19 cellular contexts compared by ENCODE assay signal in the genomic region with DNA sequence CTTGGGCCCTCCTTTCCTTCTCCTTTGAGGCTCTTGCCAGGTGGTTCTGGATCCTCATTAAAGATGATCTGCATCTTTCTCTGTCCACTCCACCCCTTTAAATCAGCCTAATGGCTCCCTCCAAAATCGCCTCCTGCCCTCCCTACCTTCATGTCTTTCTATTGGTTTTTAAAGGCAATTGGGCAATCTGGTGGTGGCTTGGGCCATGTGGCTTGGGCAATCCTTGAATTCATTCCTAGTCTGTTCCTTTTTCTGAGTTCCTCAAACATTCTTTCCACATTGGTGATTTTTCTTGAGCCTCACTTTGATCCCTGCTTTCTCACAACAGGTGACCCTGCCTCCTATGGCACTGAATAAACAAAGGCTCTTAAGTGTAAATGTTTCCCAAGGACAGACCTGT.
"Had no signal": no experiment of that assay in that cellular context is flagged by ENCODE, and none has a peak within 500 bp of the region (broad histone marks: within the 10 kb centered on the region; RNA-seq: fewer than 3 reads in every experiment).

No MANE protein-coding gene starts in this region.

- H3K27me3 ChIP-seq: adrenal gland, breast epithelium, thyroid gland had no signal

- H3K4me3 ChIP-seq: adrenal gland, breast epithelium, coronary artery, thyroid gland had no signal

- H3K4me1 ChIP-seq: adrenal gland, breast epithelium, thyroid gland had no signal

- H3K27ac ChIP-seq: adrenal gland, breast epithelium, coronary artery, thyroid gland, VCaP had no signal

- ATAC-seq: activated naive CD4-positive, alpha-beta T cell treated with anti-CD3 and anti-CD28 coated beads, Interleukin-2, amount 50 U/mL, for 72 hours had no signal

- DNase-seq: activated CD4-positive, CD25-positive, alpha-beta regulatory T cell treated with anti-CD3 and anti-CD28 coated beads, Interleukin-2, amount 50 U/mL, for 72 hours; activated gamma-delta T cell treated with Interleukin-2 at 50 U/mL for 16 hours; activated T-cell treated with anti-CD3 and anti-CD28 coated beads for 4 hours; erythroblast; foreskin melanocyte; glutamatergic neuron; hippocampal formation; islet precursor cell; mammary epithelial cell; nephron progenitor cell; retina; stimulated activated naive CD4-positive, alpha-beta T cell; thyroid gland had no signal

- H3K27ac Mint-ChIP-seq: activated naive CD4-positive, alpha-beta T cell treated with anti-CD3 and anti-CD28 coated beads, Interleukin-2, amount 50 U/mL, for 72 hours; activated T-helper 1 cell treated with anti-CD3 and anti-CD28 coated beads, Interleukin-12 subunit alpha, Interleukin-12 subunit beta, Interleukin-2, Interleukin-4 antibody, amounts not matched to agents 30 ng/mL and 10 ng/mL and 1 ng/mL, durations not matched to agents 14 hours and 24 hours and 36 hours; nephron progenitor cell had no signal

- H3K9me3 ChIP-seq: adrenal gland, breast epithelium, thyroid gland had no signal

- H3K36me3 ChIP-seq: adrenal gland, breast epithelium, thyroid gland had no signal

- H3K9me3 Mint-ChIP-seq: activated naive CD4-positive, alpha-beta T cell treated with anti-CD3 and anti-CD28 coated beads, Interleukin-2, amount 50 U/mL, for 72 hours; activated T-helper 1 cell treated with anti-CD3 and anti-CD28 coated beads, Interleukin-12 subunit alpha, Interleukin-12 subunit beta, Interleukin-2, Interleukin-4 antibody, amounts not matched to agents 30 ng/mL and 10 ng/mL and 1 ng/mL, durations not matched to agents 14 hours and 24 hours and 36 hours; nephron progenitor cell had no signal

- H3K4me3 Mint-ChIP-seq: activated T-helper 1 cell treated with anti-CD3 and anti-CD28 coated beads, Interleukin-12 subunit alpha, Interleukin-12 subunit beta, Interleukin-2, Interleukin-4 antibody, amounts not matched to agents 30 ng/mL and 10 ng/mL and 1 ng/mL, durations not matched to agents 14 hours and 24 hours and 36 hours; nephron progenitor cell had no signal
